11 cellular contexts compared by ENCODE assay signal in genomic region chr3:184345678-184346144, GRCh38. TPM values are rescaled to one million over a fixed set of nuclear protein-coding genes. Genes with fewer than 3 reads are reported as not detected.
A peak's percentile ranks its signal among the peaks of the same experiment; 100 is the strongest.
DNase-seq lines count a peak whose midpoint lies in the region; ATAC-seq and TF ChIP-seq lines count a peak whose summit lies in the region.
"Had no signal": no experiment of that assay in that cellular context is flagged by ENCODE, and none has a peak within 500 bp of the region (broad histone marks: within the 10 kb centered on the region; RNA-seq: fewer than 3 reads in every experiment).

No MANE protein-coding gene starts in this region.

- H3K4me1 Mint-ChIP-seq in endothelial cell (ENCODE audit: unreplicated experiment) (peaks cover 18% of the 10 kb centered on the region), mesothelial cell of epicardium (peaks cover 13% of the 10 kb centered on the region)

- no peaks in the 10 kb centered on the region for H3K9me3 ChIP-seq in MG63
- H3K9me3 ChIP-seq: BLaER1 treated with 17β-estradiol and CSF1 and Interleukin-3, amounts not matched to agents 10 nM and 100 nM had no signal

- in situ Hi-C loops in SK-MEL-5 (cut with HindIII; ENCODE audit: low pct_unique_long_range_greater_than_20kb, low sequenced_read_pairs): no loop called here

- ATAC-seq in HG03521 (IDR thresholded peaks at IDR 0.05; ENCODE audit: unreplicated experiment): no peak

- peaks cover 12% of the 10 kb centered on the region for H3K36me3 ChIP-seq in MG63

- no peaks in the 10 kb centered on the region for H3K27me3 ChIP-seq in MG63
- H3K27me3 ChIP-seq: BLaER1 treated with 17β-estradiol and CSF1 and Interleukin-3, amounts not matched to agents 10 nM and 100 nM had no signal

- peak; percentile 47 for TF ChIP-seq CTCF in endothelial cell (IDR thresholded peaks at IDR 0.05; ENCODE audit: unreplicated experiment)
- no peak for TF ChIP-seq CTCF in mesothelial cell of epicardium (IDR thresholded peaks at IDR 0.05; ENCODE audit: unreplicated experiment)

- H3K27me3 Mint-ChIP-seq in endothelial cell (ENCODE audit: unreplicated experiment): peaks cover 10% of the 10 kb centered on the region
- H3K27me3 Mint-ChIP-seq in mesothelial cell of epicardium (ENCODE audit: low read depth): no peaks in the 10 kb centered on the region
- H3K27me3 Mint-ChIP-seq: activated naive CD8-positive, alpha-beta T cell; stimulated activated naive CD8-positive, alpha-beta T cell treated with anti-CD3 and anti-CD28 coated beads, Interleukin-15, Interleukin-2, amounts not matched to agents 100 ng/mL and 50 ng/mL, for 24 hours had no signal

- H3K9me3 Mint-ChIP-seq in endothelial cell (ENCODE audit: unreplicated experiment) (no peaks in the 10 kb centered on the region), mesothelial cell of epicardium (no peaks in the 10 kb centered on the region)
- H3K9me3 Mint-ChIP-seq: stimulated activated naive CD8-positive, alpha-beta T cell treated with anti-CD3 and anti-CD28 coated beads, Interleukin-15, Interleukin-2, amounts not matched to agents 100 ng/mL and 50 ng/mL, for 24 hours had no signal

- H3K4me3 Mint-ChIP-seq in endothelial cell (ENCODE audit: unreplicated experiment) (peak overlapping the region; percentile 42), mesothelial cell of epicardium (no peak overlapping the region)
- H3K4me3 Mint-ChIP-seq: activated naive CD8-positive, alpha-beta T cell; stimulated activated naive CD8-positive, alpha-beta T cell treated with anti-CD3 and anti-CD28 coated beads, Interleukin-15, Interleukin-2, amounts not matched to agents 100 ng/mL and 50 ng/mL, for 24 hours had no signal

- H3K36me3 Mint-ChIP-seq in endothelial cell (ENCODE audit: low read depth, unreplicated experiment) (peaks cover 33% of the 10 kb centered on the region), mesothelial cell of epicardium (peaks cover 7% of the 10 kb centered on the region)

- peak overlapping the region; percentile 24 for H3K27ac Mint-ChIP-seq in endothelial cell (ENCODE audit: unreplicated experiment)
- H3K27ac Mint-ChIP-seq in mesothelial cell of epicardium: peak overlapping the region; percentile 40
- H3K27ac Mint-ChIP-seq: activated naive CD8-positive, alpha-beta T cell; stimulated activated naive CD8-positive, alpha-beta T cell treated with anti-CD3 and anti-CD28 coated beads, Interleukin-15, Interleukin-2, amounts not matched to agents 100 ng/mL and 50 ng/mL, for 24 hours had no signal

- peak; percentile 33 for DNase-seq in NCI-H748 (lab: John Stamatoyannopoulos, UW; ENCODE audit: unreplicated experiment)
- DNase-seq in NCI-H748 treated with DMSO at 0.1 percent for 48 hours (lab: John Stamatoyannopoulos, UW): no peak
- DNase-seq in MG63: peak; percentile 64
- DNase-seq in SK-MEL-5 (ENCODE audit: low read depth, low spot score): peak; percentile 87
- peak; percentile 58 for DNase-seq in endothelial cell (ENCODE audit: low spot score)
- DNase-seq in mesothelial cell of epicardium (ENCODE audit: low spot score in 2 of 2, unreplicated experiment in 2 of 2): no peak
- no peak for DNase-seq in NK-92 (lab: John Stamatoyannopoulos, UW; ENCODE audit: unreplicated experiment)

- no peak overlapping the region for H3K4me3 ChIP-seq in MG63
- H3K4me3 ChIP-seq: BLaER1 treated with 17β-estradiol and CSF1 and Interleukin-3, amounts not matched to agents 10 nM and 100 nM had no signal

RNA-seq across cellular contexts. Expression of gene FAM131A, which starts 8.3 kb away (rescaled TPM):
- 4.8 and 8.8 TPM in 2 replicates for total RNA-seq in MG63 (2014; rRNA removed; shearing (Covaris generic); ENCODE audit: low replicate concordance)
- total RNA-seq in SK-MEL-5 (2014; rRNA removed; shearing (Covaris generic)): 17.7 and 19.5 TPM in 2 replicates
- 20.9 and 21.4 TPM in 2 replicates for polyA plus RNA-seq in SK-MEL-5 (2015; cell fraction: cytosol; rRNA removed)
- polyA plus RNA-seq in SK-MEL-5 (2015; cell fraction: nucleus; rRNA removed): 26.0 and 34.1 TPM in 2 replicates
- total RNA-seq in endothelial cell (ENCODE audit: unreplicated experiment): 15.8 TPM
- 14.3 to 17.4 TPM (median 15.1 TPM) in 3 replicates for total RNA-seq in mesothelial cell of epicardium

RNA-seq across cellular contexts. Expression of gene CLCN2, which starts 15.7 kb away (rescaled TPM):
- total RNA-seq in MG63 (2014; rRNA removed; shearing (Covaris generic); ENCODE audit: low replicate concordance): 2.6 and 2.9 TPM in 2 replicates
- 5.7 and 5.9 TPM in 2 replicates for total RNA-seq in SK-MEL-5 (2014; rRNA removed; shearing (Covaris generic))
- polyA plus RNA-seq in SK-MEL-5 (2015; cell fraction: cytosol; rRNA removed): 9.3 and 12.9 TPM in 2 replicates
- 47.1 and 73.2 TPM in 2 replicates for polyA plus RNA-seq in SK-MEL-5 (2015; cell fraction: nucleus; rRNA removed)
- 6.3 TPM for total RNA-seq in endothelial cell (ENCODE audit: unreplicated experiment)
- 16.6 to 17.0 TPM (median 16.9 TPM) in 3 replicates for total RNA-seq in mesothelial cell of epicardium

RNA-seq across cellular contexts. Expression of gene POLR2H, which starts 15.8 kb away (rescaled TPM):
- 138 and 139 TPM in 2 replicates for total RNA-seq in MG63 (2014; rRNA removed; shearing (Covaris generic); ENCODE audit: low replicate concordance)
- 131 and 144 TPM in 2 replicates for total RNA-seq in SK-MEL-5 (2014; rRNA removed; shearing (Covaris generic))
- 99.9 and 135 TPM in 2 replicates for polyA plus RNA-seq in SK-MEL-5 (2015; cell fraction: cytosol; rRNA removed)
- 210 and 223 TPM in 2 replicates for polyA plus RNA-seq in SK-MEL-5 (2015; cell fraction: nucleus; rRNA removed)
- 56.1 TPM for total RNA-seq in endothelial cell (ENCODE audit: unreplicated experiment)
- total RNA-seq in mesothelial cell of epicardium: 76.4 to 82.4 TPM (median 78.7 TPM) in 3 replicates

RNA-seq across cellular contexts. Expression of gene EIF4G1, which starts 31.3 kb away (rescaled TPM):
- total RNA-seq in MG63 (2014; rRNA removed; shearing (Covaris generic); ENCODE audit: low replicate concordance): 378 and 439 TPM in 2 replicates
- total RNA-seq in SK-MEL-5 (2014; rRNA removed; shearing (Covaris generic)): 211 and 237 TPM in 2 replicates
- 342 and 460 TPM in 2 replicates for polyA plus RNA-seq in SK-MEL-5 (2015; cell fraction: cytosol; rRNA removed)
- 311 and 351 TPM in 2 replicates for polyA plus RNA-seq in SK-MEL-5 (2015; cell fraction: nucleus; rRNA removed)
- total RNA-seq in endothelial cell (ENCODE audit: unreplicated experiment) (390 TPM), mesothelial cell of epicardium (364 to 377 TPM (median 376 TPM) in 3 replicates)

RNA-seq across cellular contexts. Expression of gene THPO, which starts 32.3 kb away (rescaled TPM):
- not detected in 2 replicates for total RNA-seq in MG63 (2014; rRNA removed; shearing (Covaris generic); ENCODE audit: low replicate concordance)
- 1.1 TPM in 1 of 2 replicates, not detected in the other for total RNA-seq in SK-MEL-5 (2014; rRNA removed; shearing (Covaris generic))
- polyA plus RNA-seq in SK-MEL-5 (2015; cell fraction: cytosol; rRNA removed): 0.37 and 1.4 TPM in 2 replicates
- 0.41 and 5.7 TPM in 2 replicates for polyA plus RNA-seq in SK-MEL-5 (2015; cell fraction: nucleus; rRNA removed)
- total RNA-seq in endothelial cell (ENCODE audit: unreplicated experiment) (0.28 TPM), mesothelial cell of epicardium (0.56 to 1.1 TPM (median 0.63 TPM) in 3 replicates)

Comparison
In these comparisons a context has a peak if more than half of its experiments do, and no peak if none do; other contexts are left out.
1. DNase-seq: peak in NCI-H748 (single experiment), MG63 (single experiment), SK-MEL-5 (single experiment) and endothelial cell (single experiment); none in NCI-H748 treated with DMSO at 0.1 percent for 48 hours (single experiment), mesothelial cell of epicardium (0 of 2) and NK-92 (single experiment).